ENCODE assay signal across 8 cellular contexts in genomic region chr1:204417231-204417997, GRCh38. TPM values are rescaled to one million over a fixed set of nuclear protein-coding genes. Genes with fewer than 3 reads are reported as not detected.
DNase-seq lines count a peak whose midpoint lies in the region; ATAC-seq and TF ChIP-seq lines count a peak whose summit lies in the region.

No MANE protein-coding gene starts in this region.

- H3K27ac Mint-ChIP-seq in nephron, result peak overlapping the region; percentile 90 to 93 (median 92)

- CTCF ChIA-PET in BJ (lab: Yijun Ruan, JAX), result interaction anchor here (0.6 to 5.0 kb wide), 10 partner anchors 10 to 857 kb away, joined by 3 to 34 read pairs (median 6); partner anchors contain the start of gene PIK3C2B

- POLR2A ChIA-PET in BJ (lab: Charles Lee), result interaction anchor here (0.7 kb wide), 1 partner anchor 48 kb away, joined by 3 read pairs; no protein-coding TSS in a partner anchor

- H3K36me3 ChIP-seq in BJ (ENCODE audit: control insufficient read depth, insufficient read depth, low read length), result no peaks in the 10 kb centered on the region

- H3K4me1 Mint-ChIP-seq in nephron, result peaks cover 36% of the 10 kb centered on the region

- H3K4me3 Mint-ChIP-seq in nephron, result peak overlapping the region; percentile 4 to 14 (median 12)

- H3K27me3 Mint-ChIP-seq in nephron (ENCODE audit: low read depth), result peaks cover 7% of the 10 kb centered on the region

- peak overlapping the region; percentile 5; the same call in 1 of the 2 replicates for H3K4me3 ChIP-seq in BJ (ENCODE audit: low read depth, low read length)

- peaks cover 8% of the 10 kb centered on the region for H3K36me3 Mint-ChIP-seq in nephron (ENCODE audit: low read depth)

- TF ChIP-seq CTCF in BJ (IDR thresholded peaks at IDR 0.05; ENCODE audit: insufficient read depth, low read depth, low read length) (no peak), nephron (IDR thresholded peaks at IDR 0.05; ENCODE audit: unreplicated experiment in 3 of 3) (no peak)

- DNase-seq in BJ (ENCODE audit: low read depth) (peak; percentile 98), KG1 (lab: John Stamatoyannopoulos, UW) (peak; percentile 11), fibroblast of gingiva (ENCODE audit: low read depth) (peak; percentile 88), epidermal melanocyte (ENCODE audit: insufficient read length, low spot score) (no peak), NAMALWA (ENCODE audit: low spot score) (no peak)
- DNase-seq in activated CD4-positive, alpha-beta T cell treated with anti-CD3 and anti-CD28 coated beads, Interleukin-2, amount 50 U/mL, for 4 hours, result peak; percentile 31 to 36

- H3K9me3 Mint-ChIP-seq in nephron, result no peaks in the 10 kb centered on the region

- no peak for ATAC-seq in GM21367 (IDR thresholded peaks at IDR 0.05; ENCODE audit: unreplicated experiment)

- H3K27me3 ChIP-seq in BJ (ENCODE audit: control insufficient read depth, insufficient read depth, low read length), result no peaks in the 10 kb centered on the region

RNA-seq across cellular contexts. Expression of gene PPP1R15B, which starts 5.8 kb away (rescaled TPM):
- 24.6 and 30.2 TPM in 2 replicates for polyA plus RNA-seq in BJ (2011; rRNA removed)
- 30.7 and 41.6 TPM in 2 replicates for polyA minus RNA-seq in BJ (2011; rRNA and poly(A)+ RNA removed)

RNA-seq across cellular contexts. Expression of gene PLEKHA6, which starts 57.7 kb away (rescaled TPM):
- polyA plus RNA-seq in BJ (2011; rRNA removed), result 3.0 and 4.2 TPM in 2 replicates
- polyA minus RNA-seq in BJ (2011; rRNA and poly(A)+ RNA removed), result 2.4 and 2.7 TPM in 2 replicates

Comparison
In these comparisons a context has a peak if more than half of its experiments do, and no peak if none do; other contexts are left out.
1. DNase-seq: peak in BJ (single experiment), KG1 (single experiment), activated CD4-positive, alpha-beta T cell treated with anti-CD3 and anti-CD28 coated beads, Interleukin-2, amount 50 U/mL, for 4 hours (2 of 2) and fibroblast of gingiva (single experiment); none in epidermal melanocyte (single experiment) and NAMALWA (single experiment).